ENCODE assay signal across 16 cellular contexts in genomic region chr16:10583269-10583668, GRCh38. TPM values are rescaled to one million over a fixed set of nuclear protein-coding genes. Genes with fewer than 3 reads are reported as not detected.
A peak's percentile ranks its signal among the peaks of the same experiment; 100 is the strongest.
DNase-seq lines count a peak whose midpoint lies in the region; ATAC-seq, FAIRE-seq and TF ChIP-seq lines count a peak whose summit lies in the region.
"Had no signal": no experiment of that assay in that cellular context is flagged by ENCODE, and none has a peak within 500 bp of the region (broad histone marks: within the 10 kb centered on the region; RNA-seq: fewer than 3 reads in every experiment).

No MANE protein-coding gene starts in this region.

- H3K4me3 ChIP-seq in endodermal cell (ENCODE audit: low read length) (no peak overlapping the region), ovary (no peak overlapping the region)
- H3K4me3 ChIP-seq: GM23248 had no signal

- POLR2A ChIA-PET in WTC11 (lab: Charles Lee), result interaction anchor here (0.6 kb wide), 1 partner anchor 673 kb away, joined by 3 read pairs; the partner anchor contains the start of gene SOCS1
- POLR2A ChIA-PET in activated CD8-positive, alpha-beta T cell treated with anti-CD3 and anti-CD28 coated beads, Interleukin-2, amount 10 ng/mL, durations not matched to agents 7 days and 5 days (lab: Charles Lee), result no interaction called here

- intact Hi-C loops in ovary (cut with DNase I), result loop anchor here in 1 of 4 donors (5.0 kb wide), 1 partner anchor 154 kb away; no protein-coding TSS in a partner anchor

- H3K36me3 Mint-ChIP-seq in WTC11 (no peaks in the 10 kb centered on the region), endodermal cell (ENCODE audit: low read depth) (no peaks in the 10 kb centered on the region), type B pancreatic cell (no peaks in the 10 kb centered on the region)
- no peaks in the 10 kb centered on the region for H3K36me3 Mint-ChIP-seq in activated CD8-positive, alpha-beta T cell treated with anti-CD3 and anti-CD28 coated beads, Interleukin-2, amount 10 ng/mL, durations not matched to agents 7 days and 5 days (ENCODE audit: low read depth)
- H3K36me3 Mint-ChIP-seq: CD4-positive, alpha-beta memory T cell had no signal

- TF ChIP-seq EP300 in ovary (IDR thresholded peaks at IDR 0.05), result no peak

- CTCF ChIA-PET in WTC11 (lab: Charles Lee), result interaction anchor here (0.5 to 1.4 kb wide), 3 partner anchors 10 to 82 kb away, joined by 3 to 5 read pairs (median 3); no protein-coding TSS in a partner anchor
- CTCF ChIA-PET in activated CD8-positive, alpha-beta T cell treated with anti-CD3 and anti-CD28 coated beads, Interleukin-2, amount 10 ng/mL, durations not matched to agents 7 days and 5 days (lab: Charles Lee), result no interaction called here

- H3K27ac ChIP-seq in endodermal cell (ENCODE audit: low read depth, low read length) (no peak overlapping the region), ovary (no peak overlapping the region)
- H3K27ac ChIP-seq: GM23248 had no signal

- H3K9ac ChIP-seq in endodermal cell (ENCODE audit: extremely low read depth, low read length, poor library complexity, severe bottlenecking), result no peak overlapping the region
- H3K9ac ChIP-seq: GM23248 had no signal

- no peak for FAIRE-seq in HTR-8/SVneo (lab: Jason Lieb, UNC)
- FAIRE-seq: G401.6, GM12892 had no signal

- H3K27me3 Mint-ChIP-seq in WTC11 (ENCODE audit: low read depth), result peaks cover 10% of the 10 kb centered on the region
- H3K27me3 Mint-ChIP-seq in endodermal cell (ENCODE audit: insufficient read depth), result peaks cover 11% of the 10 kb centered on the region
- peaks cover 9% of the 10 kb centered on the region for H3K27me3 Mint-ChIP-seq in type B pancreatic cell
- peaks cover 42% of the 10 kb centered on the region for H3K27me3 Mint-ChIP-seq in activated CD8-positive, alpha-beta T cell treated with anti-CD3 and anti-CD28 coated beads, Interleukin-2, amount 10 ng/mL, durations not matched to agents 7 days and 5 days (ENCODE audit: low read depth)

- TF ChIP-seq CTCF in WTC11 (IDR thresholded peaks at IDR 0.05), result no peak
- no peak for TF ChIP-seq CTCF in endodermal cell (conservative IDR thresholded peaks at IDR 0.05)
- no peak for TF ChIP-seq CTCF in type B pancreatic cell (conservative IDR thresholded peaks at IDR 0.05)
- no peak for TF ChIP-seq CTCF in ovary (IDR thresholded peaks at IDR 0.05)

- no peak for ATAC-seq in WTC11
- no peak for ATAC-seq in activated CD8-positive, alpha-beta T cell treated with anti-CD3 and anti-CD28 coated beads, Interleukin-2, amount 10 ng/mL, durations not matched to agents 7 days and 5 days
- ATAC-seq: HCT116 had no signal

- DNase-seq in WTC11 (ENCODE audit: low spot score) (no peak), endodermal cell (peak; percentile 53), type B pancreatic cell (ENCODE audit: extremely low spot score, unreplicated experiment) (no peak), ovary (no peak), HTR-8/SVneo (ENCODE audit: insufficient read length, low spot score) (no peak)
- DNase-seq in activated CD8-positive, alpha-beta T cell treated with anti-CD3 and anti-CD28 coated beads, Interleukin-2, amount 10 ng/mL, durations not matched to agents 7 days and 5 days, result no peak
- DNase-seq: C1 segment of cervical spinal cord; CD4-positive, alpha-beta memory T cell; COR-L47; DMS153; DND-41; GM23248; H9 had no signal

- 86 to 100% methylated on average over 2 to 4 of the region's 4 CpGs for WGBS in endodermal cell (ENCODE audit: insufficient coverage in 1 of 2, insufficient read length in 1 of 2), 2 experiments
- 92 to 97% (median 94%) methylated on average over 4 of the region's 4 CpGs for WGBS in ovary, 3 donors

- H3K9me3 ChIP-seq in endodermal cell (ENCODE audit: control insufficient read depth, low read length) (no peaks in the 10 kb centered on the region), ovary (no peaks in the 10 kb centered on the region)

- H3K4me1 ChIP-seq in endodermal cell (ENCODE audit: control insufficient read depth, insufficient read depth, low read length) (no peaks in the 10 kb centered on the region), ovary (ENCODE audit: insufficient read depth) (peaks cover 7% of the 10 kb centered on the region)

- H3K36me3 ChIP-seq in endodermal cell (ENCODE audit: control insufficient read depth, insufficient read depth, low read length), result no peaks in the 10 kb centered on the region
- no peaks in the 10 kb centered on the region for H3K36me3 ChIP-seq in ovary

- TF ChIP-seq POLR2A in ovary (IDR thresholded peaks at IDR 0.05), result no peak

- H3K27me3 ChIP-seq in endodermal cell (ENCODE audit: control insufficient read depth, insufficient read depth, low read length, poor library complexity, severe bottlenecking), result no peaks in the 10 kb centered on the region
- H3K27me3 ChIP-seq in ovary, result no peaks in the 10 kb centered on the region

- H3K9me3 Mint-ChIP-seq in WTC11 (peaks cover 8% of the 10 kb centered on the region; the same call in 1 of the 2 replicates), endodermal cell (no peaks in the 10 kb centered on the region), type B pancreatic cell (no peaks in the 10 kb centered on the region)
- H3K9me3 Mint-ChIP-seq in activated CD8-positive, alpha-beta T cell treated with anti-CD3 and anti-CD28 coated beads, Interleukin-2, amount 10 ng/mL, durations not matched to agents 7 days and 5 days (ENCODE audit: insufficient read depth), result no peaks in the 10 kb centered on the region
- H3K9me3 Mint-ChIP-seq: CD4-positive, alpha-beta memory T cell had no signal

- H3K4me3 Mint-ChIP-seq in WTC11, result no peak overlapping the region
- no peak overlapping the region for H3K4me3 Mint-ChIP-seq in endodermal cell
- peak overlapping the region; percentile 42 for H3K4me3 Mint-ChIP-seq in type B pancreatic cell
- no peak overlapping the region for H3K4me3 Mint-ChIP-seq in activated CD8-positive, alpha-beta T cell treated with anti-CD3 and anti-CD28 coated beads, Interleukin-2, amount 10 ng/mL, durations not matched to agents 7 days and 5 days
- H3K4me3 Mint-ChIP-seq: CD4-positive, alpha-beta memory T cell; H9 had no signal

- H3K27ac Mint-ChIP-seq in WTC11 (no peak overlapping the region), endodermal cell (no peak overlapping the region), type B pancreatic cell (no peak overlapping the region)
- H3K27ac Mint-ChIP-seq in activated CD8-positive, alpha-beta T cell treated with anti-CD3 and anti-CD28 coated beads, Interleukin-2, amount 10 ng/mL, durations not matched to agents 7 days and 5 days, result no peak overlapping the region
- H3K27ac Mint-ChIP-seq: CD4-positive, alpha-beta memory T cell had no signal

- H3K4me1 Mint-ChIP-seq in WTC11, result peaks cover 41% of the 10 kb centered on the region
- peaks cover 14% of the 10 kb centered on the region for H3K4me1 Mint-ChIP-seq in endodermal cell
- peaks cover 16% of the 10 kb centered on the region for H3K4me1 Mint-ChIP-seq in type B pancreatic cell (ENCODE audit: unreplicated experiment)
- H3K4me1 Mint-ChIP-seq in activated CD8-positive, alpha-beta T cell treated with anti-CD3 and anti-CD28 coated beads, Interleukin-2, amount 10 ng/mL, durations not matched to agents 7 days and 5 days (ENCODE audit: low read depth), result peaks cover 2% of the 10 kb centered on the region

TF ChIP-seq in WTC11, 78 proteins besides CTCF, POLR2A, EP300 and RAD21 (continues in another document):
- TF ChIP-seq TP53 (CRISPR knock-in tag; IDR thresholded peaks at IDR 0.05) (no peak), MLX (CRISPR knock-in tag; IDR thresholded peaks at IDR 0.05) (no peak), USF2 (CRISPR knock-in tag; IDR thresholded peaks at IDR 0.05) (peak; percentile 81), ATF1 (CRISPR knock-in tag; IDR thresholded peaks at IDR 0.05) (no peak), NFE2L1 (CRISPR knock-in tag; IDR thresholded peaks at IDR 0.05) (no peak), AR (CRISPR knock-in tag; IDR thresholded peaks at IDR 0.05) (no peak)

RNA-seq across cellular contexts. Expression of gene EMP2, which starts 2.9 kb away (rescaled TPM):
- total RNA-seq in WTC11 (2021) (15.2 to 16.7 TPM (median 16.4 TPM) in 3 replicates), endodermal cell (10 to 100 TPM; 19.0 to 20.7 TPM), type B pancreatic cell (ENCODE audit: low replicate concordance) (36.3 and 57.9 TPM in 2 replicates), ovary (10 to 100 TPM; 38.9 to 97.7 (median 83.0) TPM)
- 21.1 TPM for polyA plus RNA-seq in endodermal cell (2013, experiment 1 of 2)
- 20.1 TPM for polyA plus RNA-seq in endodermal cell (2013, experiment 2 of 2)
- not detected for total RNA-seq in activated CD8-positive, alpha-beta T cell treated with anti-CD3 and anti-CD28 coated beads, Interleukin-2, amount 10 ng/mL, durations not matched to agents 7 days and 5 days
- 100 to 1,000 TPM in 1 of 2 donors, 10 to 100 TPM in 1; 43.8 to 114 TPM for polyA plus RNA-seq in ovary
- total RNA-seq: CD4-positive, alpha-beta memory T cell had no signal
- polyA plus RNA-seq: CD4-positive, alpha-beta memory T cell had no signal

Comparison
In these comparisons a context has a peak if more than half of its experiments do, and no peak if none do; other contexts are left out.
1. RNA of gene EMP2, which starts 2.9 kb away (total RNA-seq): 38.9 to 97.7 TPM in ovary, 36.3 to 57.9 TPM in type B pancreatic cell, 19.0 to 20.7 TPM in endodermal cell and 15.2 to 16.7 TPM in WTC11; not detected in activated CD8-positive, alpha-beta T cell treated with anti-CD3 and anti-CD28 coated beads, Interleukin-2, amount 10 ng/mL, durations not matched to agents 7 days and 5 days; every median in the first group is over 10 times any median in the second.